ENCODE assay signal across 13 cellular contexts in genomic region chr10:110525349-110526260, GRCh38. TPM values are rescaled to one million over a fixed set of nuclear protein-coding genes. Genes with fewer than 3 reads are reported as not detected.
A peak's percentile ranks its signal among the peaks of the same experiment; 100 is the strongest.
DNase-seq lines count a peak whose midpoint lies in the region; ATAC-seq and TF ChIP-seq lines count a peak whose summit lies in the region.
"Had no signal": no experiment of that assay in that cellular context is flagged by ENCODE, and none has a peak within 500 bp of the region (broad histone marks: within the 10 kb centered on the region; RNA-seq: fewer than 3 reads in every experiment).

No MANE protein-coding gene starts in this region.

- H3K9me3 ChIP-seq in right atrium auricular region (no peaks in the 10 kb centered on the region), gastrocnemius medialis (no peaks in the 10 kb centered on the region)
- H3K9me3 ChIP-seq: HAP-1 had no signal

- TF ChIP-seq CTCF in right atrium auricular region (IDR thresholded peaks at IDR 0.05) (no peak), gastrocnemius medialis (IDR thresholded peaks at IDR 0.05 in 4 of 5, conservative IDR thresholded peaks at IDR 0.05 in 1 of 5) (no peak)

- no peak overlapping the region for H3K4me3 ChIP-seq in right atrium auricular region
- no peak overlapping the region for H3K4me3 ChIP-seq in gastrocnemius medialis
- H3K4me3 ChIP-seq: HAP-1 had no signal

- in situ Hi-C loops in gastrocnemius medialis (cut with MboI; ENCODE audit: low sequenced_read_pairs in 4 of 4), result loop anchor here in 2 of 4 donors (25.0 kb wide), 1 partner anchor 638 kb away; no protein-coding TSS in a partner anchor

- H3K4me1 ChIP-seq in right atrium auricular region (peaks cover 0 to 12% of the 10 kb centered on the region in 2 donors), gastrocnemius medialis (no peaks in the 10 kb centered on the region)
- H3K4me1 ChIP-seq: HAP-1 had no signal

- H3K27ac ChIP-seq in right atrium auricular region (no peak overlapping the region), epithelial cell of prostate (peak overlapping the region; percentile 85), gastrocnemius medialis (no peak overlapping the region)

- intact Hi-C loops in Right ventricle myocardium superior (cut with DNase I) (no loop called here), gastrocnemius medialis (cut with DNase I; ENCODE audit: low total_unique reads) (no loop called here)

- peak; percentile 53 for DNase-seq in right atrium auricular region (ENCODE audit: low spot score)
- no peak for DNase-seq in Right ventricle myocardium superior
- peak; percentile 71 for DNase-seq in RPMI7951 (ENCODE audit: low read depth)
- no peak for DNase-seq in epithelial cell of prostate (ENCODE audit: low read depth, low spot score)
- DNase-seq in stromal cell of bone marrow (ENCODE audit: low read depth), result peak; percentile 73
- DNase-seq in gastrocnemius medialis, result no peak
- DNase-seq in DMS79 (lab: John Stamatoyannopoulos, UW), result no peak
- DNase-seq: kidney, MV-4-11, NCI-H774 had no signal

- ATAC-seq in Right ventricle myocardium superior (ENCODE audit: poor library complexity), result no peak
- ATAC-seq in gastrocnemius medialis, result no peak
- ATAC-seq in HG02885 (IDR thresholded peaks at IDR 0.05; ENCODE audit: poor library complexity, unreplicated experiment), result no peak
- ATAC-seq: CD8-positive, alpha-beta T cell had no signal

- no peak for TF ChIP-seq POLR2A in gastrocnemius medialis (IDR thresholded peaks at IDR 0.05)

- H3K36me3 ChIP-seq in right atrium auricular region, result no peaks in the 10 kb centered on the region
- H3K36me3 ChIP-seq in gastrocnemius medialis, result no peaks in the 10 kb centered on the region
- H3K36me3 ChIP-seq: HAP-1 had no signal

- no peaks in the 10 kb centered on the region for H3K27me3 ChIP-seq in right atrium auricular region
- peaks cover 0 to 8% (median 4%) of the 10 kb centered on the region in 3 donors for H3K27me3 ChIP-seq in gastrocnemius medialis

RNA-seq across cellular contexts. Expression of gene DUSP5, which starts 27.9 kb away (rescaled TPM):
- total RNA-seq in right atrium auricular region, result 10 to 100 TPM; 17.8 to 28.4 TPM
- total RNA-seq in Right ventricle myocardium superior, result 6.8 TPM
- total RNA-seq in RPMI7951 (2014; rRNA removed; shearing (Covaris generic)), result 6.4 and 8.9 TPM in 2 replicates
- 1 to 10 TPM in 2 of 4 donors, under 1 TPM in 1, not detected in 1; 0.75 to 2.8 (median 2.5) TPM for total RNA-seq in gastrocnemius medialis

RNA-seq across cellular contexts. Expression of gene SMC3, which starts 41.9 kb away (rescaled TPM):
- total RNA-seq in right atrium auricular region (10 to 100 TPM; 18.1 to 18.3 TPM), Right ventricle myocardium superior (20.3 TPM), gastrocnemius medialis (10 to 100 TPM; 19.5 to 25.9 (median 21.9) TPM)
- total RNA-seq in RPMI7951 (2014; rRNA removed; shearing (Covaris generic)), result 34.4 and 43.0 TPM in 2 replicates

Comparison
In these comparisons a context has a peak if more than half of its experiments do, and no peak if none do; other contexts are left out.
1. DNase-seq: peak in right atrium auricular region (single experiment), RPMI7951 (single experiment) and stromal cell of bone marrow (single experiment); none in Right ventricle myocardium superior (single experiment), epithelial cell of prostate (single experiment), gastrocnemius medialis (0 of 2) and DMS79 (single experiment).